19 cellular contexts compared by ENCODE assay signal in genomic region chr17:65841116-65841515, GRCh38.
DNase-seq lines count a peak whose midpoint lies in the region; ATAC-seq, FAIRE-seq and TF ChIP-seq lines count a peak whose summit lies in the region.
"Had no signal": no experiment of that assay in that cellular context is flagged by ENCODE, and none has a peak within 500 bp of the region (broad histone marks: within the 10 kb centered on the region; RNA-seq: fewer than 3 reads in every experiment).

No MANE protein-coding gene starts in this region.

- H3K56ac ChIP-seq in IMR-90 (ENCODE audit: extremely low read depth, insufficient read depth, low read length): no peak overlapping the region

- no peak overlapping the region for H4K5ac ChIP-seq in IMR-90 (ENCODE audit: low read depth, low read length)

- H3K4ac ChIP-seq in IMR-90 (ENCODE audit: low read depth, low read length): no peak overlapping the region

- TF ChIP-seq EP300 in A549 (IDR thresholded peaks at IDR 0.05): no peak

- CTCF ChIA-PET in A549 (lab: Yijun Ruan, JAX): no interaction called here
- CTCF ChIA-PET in IMR-90 (lab: Yijun Ruan, JAX): interaction anchor here (0.8 kb wide), 1 partner anchor 83 kb away, joined by 3 read pairs; no protein-coding TSS in a partner anchor

- H3K9me1 ChIP-seq in IMR-90 (ENCODE audit: insufficient read depth, low read length): no peaks in the 10 kb centered on the region

- H4K20me1 ChIP-seq in IMR-90 (ENCODE audit: insufficient read depth, low read length): no peaks in the 10 kb centered on the region
- H4K20me1 ChIP-seq: BLaER1 had no signal

- intact Hi-C loops in IMR-90 (cut with micrococcal nuclease): no loop called here
- intact Hi-C loops in mucosa of descending colon (cut with DNase I, micrococcal nuclease): no loop called here

- POLR2A ChIA-PET in A549 (lab: Yijun Ruan, JAX) (no interaction called here), IMR-90 (lab: Charles Lee; ENCODE audit: unreplicated experiment) (no interaction called here)

- dilution Hi-C loops in IMR-90 (cut with HindIII; ENCODE audit: low sequenced_read_pairs, unreplicated experiment): no loop called here

- no peak overlapping the region for H2BK5ac ChIP-seq in IMR-90 (ENCODE audit: low read depth, low read length, poor library complexity, severe bottlenecking)

- H3K4me1 ChIP-seq in A549: peaks cover 14% of the 10 kb centered on the region; the same call in 2 of the 3 replicates
- no peaks in the 10 kb centered on the region for H3K4me1 ChIP-seq in IMR-90 (ENCODE audit: control insufficient read depth, insufficient read depth, low read length)
- H3K4me1 ChIP-seq in mucosa of descending colon (ENCODE audit: low read depth): no peaks in the 10 kb centered on the region
- H3K4me1 ChIP-seq: Caco-2, HAP-1 had no signal

- H2BK120ac ChIP-seq in IMR-90 (ENCODE audit: low read depth, low read length): no peak overlapping the region

- no peak overlapping the region for H3K9ac ChIP-seq in IMR-90 (ENCODE audit: low read depth, low read length)
- H3K9ac ChIP-seq: BLaER1 had no signal

- no peak overlapping the region for H3K18ac ChIP-seq in IMR-90 (ENCODE audit: low read depth, low read length)

- no peak overlapping the region for H4K8ac ChIP-seq in IMR-90 (ENCODE audit: low read depth in 2 of 2, low read length in 2 of 2)

- no peaks in the 10 kb centered on the region for H3K79me1 ChIP-seq in IMR-90 (ENCODE audit: low read depth in 1 of 2, low read length in 2 of 2)

- ATAC-seq in A549: no peak; a peak in 1 of 6 replicates
- no peak for ATAC-seq in IMR-90 (ENCODE audit: low read depth)
- ATAC-seq in mucosa of descending colon: peak; percentile 42
- ATAC-seq in activated naive CD4-positive, alpha-beta T cell treated with anti-CD3 and anti-CD28 coated beads, Interleukin-2, amount 50 U/mL, for 72 hours: no peak
- ATAC-seq: CD8-positive, alpha-beta T cell had no signal

- no peaks in the 10 kb centered on the region for H3K27me3 ChIP-seq in IMR-90 (ENCODE audit: control insufficient read depth, insufficient read depth, low read length)
- H3K27me3 ChIP-seq: BLaER1 had no signal

- TF ChIP-seq POLR2A in A549 (IDR thresholded peaks at IDR 0.05; ENCODE audit: low read length): no peak
- no peak for TF ChIP-seq POLR2A in IMR-90 (IDR thresholded peaks at IDR 0.05; ENCODE audit: low read depth, low read length)

- in situ Hi-C loops in IMR-90 (cut with MboI; ENCODE audit: low sequenced_read_pairs): no loop called here

- H2AK5ac ChIP-seq in IMR-90 (ENCODE audit: low read depth, low read length): no peak overlapping the region

- H2BK20ac ChIP-seq in IMR-90 (ENCODE audit: low read depth, low read length): no peak overlapping the region

- H2AK9ac ChIP-seq in IMR-90 (replicated peaks; ENCODE audit: low read depth, low read length, poor library complexity): no peak overlapping the region

- peak; percentile 74 for FAIRE-seq in A549 (lab: Jason Lieb, UNC)
- FAIRE-seq: G401.6, GM12892 had no signal

- DNase-seq in A549 (ENCODE audit: low read depth in 1 of 2, low spot score in 1 of 2): no peak
- no peak for DNase-seq in IMR-90
- DNase-seq in mucosa of descending colon: no peak
- no peak for DNase-seq in activated naive CD4-positive, alpha-beta T cell treated with anti-CD3 and anti-CD28 coated beads, Interleukin-2, amount 50 U/mL, for 72 hours (ENCODE audit: low spot score in 2 of 2)
- DNase-seq in DMS79 treated with DMSO at 0.1 percent for 48 hours (lab: John Stamatoyannopoulos, UW): no peak
- DNase-seq in mesenteric fat pad (ENCODE audit: low spot score): no peak
- DNase-seq: Caco-2; CD4-positive, CD25-positive, alpha-beta regulatory T cell; CD8-positive, alpha-beta T cell; DMS153; DND-41; GOT3; HFFc6 had no signal

- no peaks in the 10 kb centered on the region for H3K36me3 Mint-ChIP-seq in activated naive CD4-positive, alpha-beta T cell treated with anti-CD3 and anti-CD28 coated beads, Interleukin-2, amount 50 U/mL, for 72 hours
- H3K36me3 Mint-ChIP-seq: CD4-positive, CD25-positive, alpha-beta regulatory T cell; CD8-positive, alpha-beta T cell had no signal

- TF ChIP-seq CTCF in A549 (IDR thresholded peaks at IDR 0.05) (no peak), IMR-90 (conservative IDR thresholded peaks at IDR 0.05; ENCODE audit: low read depth, low read length) (no peak), mucosa of descending colon (IDR thresholded peaks at IDR 0.05) (no peak)

- H2AFZ ChIP-seq in IMR-90 (replicated peaks; ENCODE audit: low read length, poor library complexity): no peak overlapping the region

- no peak overlapping the region for H3K27ac Mint-ChIP-seq in activated naive CD4-positive, alpha-beta T cell treated with anti-CD3 and anti-CD28 coated beads, Interleukin-2, amount 50 U/mL, for 72 hours
- H3K27ac Mint-ChIP-seq: B cell; CD4-positive, CD25-positive, alpha-beta regulatory T cell; CD8-positive, alpha-beta T cell; HFFc6 had no signal

- H3K4me2 ChIP-seq in A549 (peak overlapping the region; percentile 56), IMR-90 (ENCODE audit: low read depth, low read length) (no peak overlapping the region)
- H3K4me2 ChIP-seq: BLaER1 had no signal

- whole genome bisulfite sequencing in A549 (ENCODE audit: missing lambda C conversion rate): 37% methylated on average over 1 of the region's 1 CpG
- no CpG with 5 or more reads among the region's 1 CpG for WGBS in IMR-90 (ENCODE audit: extremely low coverage in 2 of 2, insufficient read length in 1 of 2), 2 experiments

- no TSS peak for BruUV-seq in IMR-90 (replicated peaks; lab: Mats Ljungman, UMichigan)

- H3K27ac ChIP-seq in A549: 0 out of 6 replicates have a peak overlapping the region, but pooled peaks of 1 of the 2 experiments have one; percentile 2
- no peak overlapping the region for H3K27ac ChIP-seq in IMR-90 (ENCODE audit: insufficient read depth, low read length)
- H3K27ac ChIP-seq: BLaER1, C4-2B had no signal

- no peak overlapping the region for H3K23ac ChIP-seq in IMR-90 (ENCODE audit: low read depth, low read length)

- peaks cover 3 to 16% of the 10 kb centered on the region in 2 donors for H3K9me3 Mint-ChIP-seq in activated naive CD4-positive, alpha-beta T cell treated with anti-CD3 and anti-CD28 coated beads, Interleukin-2, amount 50 U/mL, for 72 hours

- H4K91ac ChIP-seq in IMR-90 (ENCODE audit: insufficient read depth, low read depth, low read length): no peak overlapping the region

- H3K4me3 ChIP-seq in A549 (no peak overlapping the region), IMR-90 (ENCODE audit: insufficient read depth, low read depth, low read length) (no peak overlapping the region), mucosa of descending colon (no peak overlapping the region)
- H3K4me3 ChIP-seq: BLaER1, HAP-1 had no signal

- H3K14ac ChIP-seq in IMR-90 (replicated peaks; ENCODE audit: low read depth, low read length): no peak overlapping the region

- H2BK15ac ChIP-seq in IMR-90 (ENCODE audit: low read depth, low read length): no peak overlapping the region

- TF ChIP-seq RAD21 in A549 (conservative IDR thresholded peaks at IDR 0.05 in 1 of 2, IDR thresholded peaks at IDR 0.05 in 1 of 2): no peak
- no peak for TF ChIP-seq RAD21 in IMR-90 (IDR thresholded peaks at IDR 0.05; ENCODE audit: low read length)

- no peaks in the 10 kb centered on the region for H3K36me3 ChIP-seq in IMR-90 (ENCODE audit: control insufficient read depth, insufficient read depth, low read length)
- no peaks in the 10 kb centered on the region for H3K36me3 ChIP-seq in mucosa of descending colon (ENCODE audit: low read depth)
- H3K36me3 ChIP-seq: HAP-1 had no signal

- H3K9me3 ChIP-seq in A549: peaks cover 8% of the 10 kb centered on the region; the same call in 1 of the 3 replicates
- H3K9me3 ChIP-seq in IMR-90 (ENCODE audit: control insufficient read depth, insufficient read depth, low read length): 0 out of 2 replicates have a peak, but pooled peaks cover 2% of the 10 kb centered on the region
- H3K9me3 ChIP-seq in mucosa of descending colon: peaks cover 7% of the 10 kb centered on the region
- H3K9me3 ChIP-seq: HAP-1 had no signal

TF ChIP-seq in A549, 52 proteins besides CTCF, POLR2A, EP300 and RAD21:
- peak; percentile 64; the same call in 1 of the 2 replicates for TF ChIP-seq NFE2L2 (conservative IDR thresholded peaks at IDR 0.05; ENCODE audit: low read length)
- TF ChIP-seq MAZ (IDR thresholded peaks at IDR 0.05; ENCODE audit: borderline replicate concordance, low read depth, low read length): no peak
- peak; percentile 92 for TF ChIP-seq MAFK (IDR thresholded peaks at IDR 0.05; ENCODE audit: partially characterized antibody)
- TF ChIP-seq FOSL2 (IDR thresholded peaks at IDR 0.05): no peak
- TF ChIP-seq FOSL2 (CRISPR knock-in tag; IDR thresholded peaks at IDR 0.05): peak; percentile 25; the same call in 1 of the 2 replicates
- no peak for TF ChIP-seq ZSCAN20 (CRISPR knock-in tag; IDR thresholded peaks at IDR 0.05)

TF ChIP-seq in IMR-90, 13 proteins besides CTCF, POLR2A, EP300 and RAD21:
- TF ChIP-seq NFE2L2 (IDR thresholded peaks at IDR 0.05; ENCODE audit: low read depth, low read length): peak; percentile 52
- TF ChIP-seq RFX5 (IDR thresholded peaks at IDR 0.05; ENCODE audit: low read depth, low read length): no peak
